ENCODE assay signal across 14 cellular contexts in genomic region chr9:20361220-20361619, GRCh38.
"Had no signal": no experiment of that assay in that cellular context is flagged by ENCODE, and none has a peak within 500 bp of the region (broad histone marks: within the 10 kb centered on the region; RNA-seq: fewer than 3 reads in every experiment).

No MANE protein-coding gene starts in this region.

- ATAC-seq: gastrocnemius medialis, heart right ventricle had no signal

- DNase-seq: activated CD4-positive, CD25-positive, alpha-beta regulatory T cell treated with anti-CD3 and anti-CD28 coated beads, Interleukin-2, amount 50 U/mL, for 72 hours; activated CD8-positive, alpha-beta memory T cell treated with anti-CD3 and anti-CD28 coated beads for 24 hours; activated gamma-delta T cell; amniotic stem cell; erythroblast; gastrocnemius medialis; heart right ventricle; islet precursor cell; SJCRH30; stimulated activated CD4-positive, alpha-beta T cell treated with anti-CD3 and anti-CD28 coated beads, Interleukin-12 subunit alpha, Interleukin-12 subunit beta, amount 100 ng/mL, for 4 hours; stimulated activated CD4-positive, alpha-beta T cell treated with anti-CD3 and anti-CD28 coated beads, Interleukin-2, amount 100 ng/mL, for 24 hours; T1000; thyroid gland had no signal

- H3K4me3 Mint-ChIP-seq: mesothelial cell of epicardium had no signal

- H3K9me3 Mint-ChIP-seq: mesothelial cell of epicardium had no signal

- H3K27ac Mint-ChIP-seq: mesothelial cell of epicardium had no signal
